Comparison of ENCODE assay signal across 8 cellular contexts in the genomic region with DNA sequence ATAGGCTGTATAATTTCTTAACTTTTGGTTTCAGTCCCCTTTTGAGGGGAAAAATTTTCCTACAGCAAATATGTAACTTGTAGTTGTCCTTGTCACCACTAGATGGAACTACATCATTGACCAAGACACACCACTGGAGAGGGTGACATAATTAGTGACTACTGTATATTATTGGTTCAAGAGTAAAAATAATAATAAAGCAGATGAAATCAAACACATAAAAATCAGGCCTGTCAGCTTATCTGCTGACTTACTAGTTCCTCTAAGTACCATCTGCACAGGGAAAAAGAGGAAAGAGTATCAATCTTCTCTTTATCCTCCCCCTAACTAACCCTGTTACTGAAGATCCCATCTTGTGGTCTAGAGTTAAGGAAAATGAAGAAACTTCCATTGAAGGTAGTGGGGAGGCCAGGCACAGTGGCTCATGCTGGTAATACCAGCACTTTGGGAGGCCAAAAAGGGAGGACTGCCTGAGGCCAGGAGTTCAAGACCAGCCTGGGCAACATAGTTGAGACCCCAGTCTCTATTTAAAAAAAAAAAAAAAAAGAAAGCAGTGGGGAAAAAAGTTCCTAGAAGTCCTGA. TPM values are rescaled to one million over a fixed set of nuclear protein-coding genes. Genes with fewer than 3 reads are reported as not detected.
DNase-seq lines count a peak whose midpoint lies in the region; ATAC-seq and TF ChIP-seq lines count a peak whose summit lies in the region.

No MANE protein-coding gene starts in this region.

- ATAC-seq in GM19397 (IDR thresholded peaks at IDR 0.05; ENCODE audit: unreplicated experiment) (peak; percentile 81), HG03565 (IDR thresholded peaks at IDR 0.05; ENCODE audit: unreplicated experiment) (peak; percentile 82), lower lobe of right lung (peak; percentile 78 to 80), GM21576 (IDR thresholded peaks at IDR 0.05; ENCODE audit: unreplicated experiment) (no peak)

- H3K9me3 ChIP-seq in OCI-LY3 (ENCODE audit: insufficient read depth, low read length) (no peaks in the 10 kb centered on the region), colonic mucosa (no peaks in the 10 kb centered on the region), lower lobe of right lung (no peaks in the 10 kb centered on the region)

- intact Hi-C loops in colonic mucosa (cut with DNase I): loop anchor here (2.0 kb wide), 1 partner anchor 89 kb away; no protein-coding TSS in a partner anchor
- intact Hi-C loops in lower lobe of right lung (cut with DNase I): loop anchor here (5.0 kb wide), 1 partner anchor 90 kb away; no protein-coding TSS in a partner anchor

- H3K27me3 ChIP-seq in OCI-LY3 (ENCODE audit: low read depth, low read length): no peaks in the 10 kb centered on the region
- H3K27me3 ChIP-seq in colonic mucosa: no peaks in the 10 kb centered on the region
- no peaks in the 10 kb centered on the region for H3K27me3 ChIP-seq in lower lobe of right lung (ENCODE audit: low read depth)

- peak; percentile 86 for TF ChIP-seq CTCF in OCI-LY3 (IDR thresholded peaks at IDR 0.05; ENCODE audit: low read depth, low read length)
- TF ChIP-seq CTCF in colonic mucosa (IDR thresholded peaks at IDR 0.05): peak; percentile 55
- TF ChIP-seq CTCF in lower lobe of right lung (IDR thresholded peaks at IDR 0.05): peak; percentile 77

- H2AFZ ChIP-seq in OCI-LY3 (ENCODE audit: low read depth, low read length): no peak overlapping the region

- H3K36me3 ChIP-seq in OCI-LY3 (replicated peaks; ENCODE audit: low read depth, low read length) (no peaks in the 10 kb centered on the region), colonic mucosa (no peaks in the 10 kb centered on the region), lower lobe of right lung (peaks cover 85% of the 10 kb centered on the region)

- DNase-seq in DMS114 treated with DMSO at 0.1 percent for 48 hours (lab: John Stamatoyannopoulos, UW; ENCODE audit: unreplicated experiment): peak; percentile 65
- DNase-seq in colonic mucosa: no peak
- no peak for DNase-seq in lower lobe of right lung
- DNase-seq in activated gamma-delta T cell treated with Interleukin-2 at 50 U/mL for 16 hours: no peak

- no peak overlapping the region for H3K4me3 ChIP-seq in OCI-LY3 (ENCODE audit: low read length)
- H3K4me3 ChIP-seq in colonic mucosa: no peak overlapping the region
- H3K4me3 ChIP-seq in lower lobe of right lung: no peak overlapping the region

- no peaks in the 10 kb centered on the region for H4K20me1 ChIP-seq in OCI-LY3 (ENCODE audit: insufficient read depth, low read length)

- H3K9ac ChIP-seq in OCI-LY3 (ENCODE audit: low read length) (no peak overlapping the region), colonic mucosa (ENCODE audit: low read depth in 2 of 2, low read length in 2 of 2) (no peak overlapping the region)

- no peaks in the 10 kb centered on the region for H3K79me2 ChIP-seq in OCI-LY3 (ENCODE audit: low read length)

- H3K4me1 ChIP-seq in OCI-LY3 (ENCODE audit: low read length) (no peaks in the 10 kb centered on the region), colonic mucosa (no peaks in the 10 kb centered on the region), lower lobe of right lung (no peaks in the 10 kb centered on the region)

- H3K27ac ChIP-seq in OCI-LY3 (ENCODE audit: low read length): no peak overlapping the region
- no peak overlapping the region for H3K27ac ChIP-seq in colonic mucosa
- no peak overlapping the region for H3K27ac ChIP-seq in lower lobe of right lung

- no peak overlapping the region for H3K4me2 ChIP-seq in OCI-LY3 (ENCODE audit: low read length)

RNA-seq across cellular contexts. Expression of a gene that starts 29.6 kb away (rescaled TPM):
- 100 to 1,000 TPM in 1 of 2 donors, 10 to 100 TPM in 1; 51.7 to 103 TPM for total RNA-seq in colonic mucosa
- 82.2 TPM for total RNA-seq in lower lobe of right lung
